Comparison of ENCODE assay signal across 1 cellular context in the genomic region with DNA sequence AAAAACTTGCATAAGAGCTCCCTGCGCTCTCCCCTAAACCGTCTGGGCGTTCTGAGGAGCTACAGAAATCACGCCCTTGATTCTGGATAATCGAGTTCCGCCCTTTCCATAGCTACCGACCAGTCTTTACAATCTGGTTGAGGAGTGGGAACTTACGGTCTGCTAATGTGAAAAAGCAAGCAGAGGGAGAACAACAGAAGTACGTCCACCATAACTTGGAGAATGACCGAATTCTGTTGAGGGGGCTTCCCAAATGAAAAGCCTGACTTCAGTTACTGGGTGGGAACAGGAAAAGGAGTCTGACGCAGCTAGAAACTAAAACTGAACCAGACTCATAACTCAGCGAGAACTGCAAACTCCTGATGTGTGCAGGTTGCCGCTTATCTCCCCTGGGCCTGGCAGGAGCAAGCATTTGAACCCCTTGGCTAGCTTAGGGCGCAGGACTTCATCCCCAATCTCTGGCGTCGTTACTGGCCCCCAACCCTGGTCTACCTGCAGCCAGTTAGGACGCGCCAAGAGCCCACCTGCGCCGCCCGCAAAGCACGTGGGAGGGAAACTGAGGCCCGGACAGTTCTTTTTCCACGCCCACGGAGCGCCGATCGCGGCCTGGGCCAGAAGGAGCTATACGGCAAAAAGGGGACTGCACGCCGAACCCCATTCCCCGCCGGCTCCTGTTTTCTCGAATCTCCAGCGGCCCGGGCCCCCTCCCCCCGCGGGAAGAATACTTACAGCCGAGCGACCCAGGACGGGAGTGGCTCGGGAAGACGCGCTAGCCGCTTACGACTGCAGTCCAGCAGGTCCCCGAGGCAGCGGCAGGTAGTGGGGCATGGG.
A peak's percentile ranks its signal among the peaks of the same experiment; 100 is the strongest.
TF ChIP-seq lines count a peak whose summit lies in the region.

No MANE protein-coding gene starts in this region.

TF ChIP-seq in IMR-90, 13 proteins besides CTCF, POLR2A, EP300 and RAD21:
- no peak for TF ChIP-seq FOS (IDR thresholded peaks at IDR 0.05; ENCODE audit: low read depth, low read length)
- TF ChIP-seq CEBPB (IDR thresholded peaks at IDR 0.05; ENCODE audit: low read depth, low read length), result no peak
- peak; percentile 23; the same call in 1 of the 2 replicates for TF ChIP-seq MXI1 (IDR thresholded peaks at IDR 0.05; ENCODE audit: borderline replicate concordance, low read depth, low read length)
- TF ChIP-seq SMC3 (IDR thresholded peaks at IDR 0.05; ENCODE audit: low read depth, low read length), result no peak
- TF ChIP-seq, protein P1, sequence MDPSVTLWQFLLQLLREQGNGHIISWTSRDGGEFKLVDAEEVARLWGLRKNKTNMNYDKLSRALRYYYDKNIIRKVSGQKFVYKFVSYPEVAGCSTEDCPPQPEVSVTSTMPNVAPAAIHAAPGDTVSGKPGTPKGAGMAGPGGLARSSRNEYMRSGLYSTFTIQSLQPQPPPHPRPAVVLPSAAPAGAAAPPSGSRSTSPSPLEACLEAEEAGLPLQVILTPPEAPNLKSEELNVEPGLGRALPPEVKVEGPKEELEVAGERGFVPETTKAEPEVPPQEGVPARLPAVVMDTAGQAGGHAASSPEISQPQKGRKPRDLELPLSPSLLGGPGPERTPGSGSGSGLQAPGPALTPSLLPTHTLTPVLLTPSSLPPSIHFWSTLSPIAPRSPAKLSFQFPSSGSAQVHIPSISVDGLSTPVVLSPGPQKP (IDR thresholded peaks at IDR 0.05; ENCODE audit: borderline replicate concordance, low read depth, low read length), result no peak
- TF ChIP-seq CHD1 (IDR thresholded peaks at IDR 0.05; ENCODE audit: low read depth, low read length), result 0 out of 2 replicates have a peak, but pooled peaks have one; percentile 19
- no peak for TF ChIP-seq RCOR1 (IDR thresholded peaks at IDR 0.05; ENCODE audit: insufficient replicate concordance, low read length)
- no peak for TF ChIP-seq BHLHE40 (IDR thresholded peaks at IDR 0.05; ENCODE audit: low read depth, low read length)
